Comparison of ENCODE assay signal across 8 cellular contexts in the genomic region with DNA sequence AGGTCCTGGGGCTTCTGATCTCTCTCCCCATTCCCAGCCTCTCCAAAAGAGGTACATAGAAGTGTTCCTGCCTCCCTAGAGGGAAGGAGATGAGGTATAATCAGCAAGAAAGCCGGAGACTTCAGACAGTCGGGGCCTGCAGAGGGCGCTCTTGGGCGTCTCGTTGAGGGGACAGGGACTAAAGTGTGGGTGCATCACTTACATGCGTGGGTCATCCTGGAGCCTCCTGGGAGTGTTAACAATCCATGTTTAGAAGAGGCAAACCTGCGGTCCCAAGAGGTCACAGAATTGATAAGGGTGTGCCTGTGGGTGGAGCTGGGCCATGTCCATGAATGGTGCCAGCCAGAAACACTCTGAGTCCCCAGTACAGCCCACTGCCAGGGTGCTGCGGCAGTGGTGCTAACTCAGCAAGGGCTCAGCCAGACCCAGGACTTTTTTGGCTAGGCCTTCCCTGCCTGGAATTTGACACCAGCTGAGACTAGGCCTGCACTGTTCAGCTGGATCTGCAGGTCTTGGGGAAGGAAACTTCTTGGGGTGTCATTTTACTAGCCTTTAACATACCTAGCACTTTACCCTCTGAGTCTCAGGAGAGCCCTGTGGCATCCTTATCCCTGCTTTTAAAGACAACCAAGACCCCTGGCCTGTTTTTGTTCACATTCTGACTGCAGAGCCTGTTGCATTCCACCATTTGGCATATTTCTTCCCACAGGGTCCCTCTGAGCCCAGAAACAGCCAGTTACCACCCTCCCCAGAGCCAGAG. TPM values are rescaled to one million over a fixed set of nuclear protein-coding genes. Genes with fewer than 3 reads are reported as not detected.
DNase-seq lines count a peak whose midpoint lies in the region; ATAC-seq and TF ChIP-seq lines count a peak whose summit lies in the region.

No MANE protein-coding gene starts in this region.

- peak overlapping the region; percentile 65 for H3K27ac Mint-ChIP-seq in activated T-helper 2 cell treated with anti-CD3 and anti-CD28 coated beads, Interferon-gamma antibody, Interleukin-2, Interleukin-4, amounts not matched to agents 10 μg/mL and 5 μg/mL and 100 μg/mL, durations not matched to agents 14 hours and 24 hours and 36 hours

- no peak overlapping the region for H3K4me3 Mint-ChIP-seq in activated T-helper 2 cell treated with anti-CD3 and anti-CD28 coated beads, Interferon-gamma antibody, Interleukin-2, Interleukin-4, amounts not matched to agents 10 μg/mL and 5 μg/mL and 100 μg/mL, durations not matched to agents 14 hours and 24 hours and 36 hours (ENCODE audit: low read depth)

- H3K4me1 ChIP-seq in DOHH2 (ENCODE audit: control insufficient read depth, low read length) (peaks cover 47% of the 10 kb centered on the region), heart left ventricle (peaks cover 0 to 76% (median 32%) of the 10 kb centered on the region in 12 donors)

- H3K9me2 ChIP-seq in DOHH2 (replicated peaks; ENCODE audit: control insufficient read depth, low read length), result no peaks in the 10 kb centered on the region

- H3K4me3 ChIP-seq in DOHH2 (ENCODE audit: low read length), result no peak overlapping the region
- no peak overlapping the region for H3K4me3 ChIP-seq in heart left ventricle

- H3K36me3 ChIP-seq in DOHH2 (ENCODE audit: control insufficient read depth, low read length) (peaks cover 80% of the 10 kb centered on the region), heart left ventricle (peaks cover 0 to 48% (median 8%) of the 10 kb centered on the region in 9 donors)

- H3K9me3 Mint-ChIP-seq in activated T-helper 2 cell treated with anti-CD3 and anti-CD28 coated beads, Interferon-gamma antibody, Interleukin-2, Interleukin-4, amounts not matched to agents 10 μg/mL and 5 μg/mL and 100 μg/mL, durations not matched to agents 14 hours and 24 hours and 36 hours, result no peaks in the 10 kb centered on the region

- peaks cover 46% of the 10 kb centered on the region for H3F3A ChIP-seq in DOHH2 (ENCODE audit: control insufficient read depth, insufficient read depth)

- no peaks in the 10 kb centered on the region for H3K27me3 Mint-ChIP-seq in activated T-helper 2 cell treated with anti-CD3 and anti-CD28 coated beads, Interferon-gamma antibody, Interleukin-2, Interleukin-4, amounts not matched to agents 10 μg/mL and 5 μg/mL and 100 μg/mL, durations not matched to agents 14 hours and 24 hours and 36 hours (ENCODE audit: low read depth)

- peaks cover 95% of the 10 kb centered on the region for H3K79me2 ChIP-seq in DOHH2 (ENCODE audit: control insufficient read depth, low read length)

- H3K36me3 Mint-ChIP-seq in activated T-helper 2 cell treated with anti-CD3 and anti-CD28 coated beads, Interferon-gamma antibody, Interleukin-2, Interleukin-4, amounts not matched to agents 10 μg/mL and 5 μg/mL and 100 μg/mL, durations not matched to agents 14 hours and 24 hours and 36 hours (ENCODE audit: low read depth), result peaks cover 58% of the 10 kb centered on the region

- H3K9me3 ChIP-seq in DOHH2 (ENCODE audit: control insufficient read depth, insufficient read depth, low read length), result no peaks in the 10 kb centered on the region
- H3K9me3 ChIP-seq in heart left ventricle, result no peaks in the 10 kb centered on the region

- H3K27me3 ChIP-seq in DOHH2 (ENCODE audit: control insufficient read depth, low read length) (no peaks in the 10 kb centered on the region), heart left ventricle (no peaks in the 10 kb centered on the region)

- 41 to 57% (median 52%) methylated on average over 7 to 8 of the region's 8 CpGs for WGBS in heart left ventricle, 4 donors

- H3K27ac ChIP-seq in DOHH2 (ENCODE audit: low read depth, low read length) (peak overlapping the region; percentile 29), heart left ventricle (peak overlapping the region in 6 of 12 donors; percentile 1 to 37 (median 22))

- TF ChIP-seq CTCF in DOHH2 (IDR thresholded peaks at IDR 0.05; ENCODE audit: low read depth, low read length, poor library complexity, severe bottlenecking), result peak; percentile 93
- TF ChIP-seq CTCF in heart left ventricle (IDR thresholded peaks at IDR 0.05), result peak in 8 of 12 donors; percentile 9 to 50 (median 26)

- ATAC-seq in heart left ventricle, result peak; percentile 56 to 79 (median 59)
- ATAC-seq in HG02763 (IDR thresholded peaks at IDR 0.05; ENCODE audit: unreplicated experiment), result no peak
- no peak for ATAC-seq in HG02571 (IDR thresholded peaks at IDR 0.05; ENCODE audit: unreplicated experiment)

- H4K20me1 ChIP-seq in DOHH2 (ENCODE audit: control insufficient read depth, insufficient read depth, low read depth, low read length), result peaks cover 9% of the 10 kb centered on the region; the same call in 1 of the 2 replicates

- H3K4me1 Mint-ChIP-seq in activated T-helper 2 cell treated with anti-CD3 and anti-CD28 coated beads, Interferon-gamma antibody, Interleukin-2, Interleukin-4, amounts not matched to agents 10 μg/mL and 5 μg/mL and 100 μg/mL, durations not matched to agents 14 hours and 24 hours and 36 hours (ENCODE audit: low read depth), result peaks cover 25% of the 10 kb centered on the region

- DNase-seq in MV-4-11 (lab: John Stamatoyannopoulos, UW), result peak; percentile 19
- no peak for DNase-seq in activated T-helper 2 cell treated with anti-CD3 and anti-CD28 coated beads, Interferon-gamma antibody, Interleukin-2, Interleukin-4, amounts not matched to agents 10 μg/mL and 5 μg/mL and 100 μg/mL, durations not matched to agents 14 hours and 24 hours and 36 hours (ENCODE audit: low spot score)
- peak in 2 of 5 donors; percentile 50 to 68 for DNase-seq in heart left ventricle
- DNase-seq in stimulated activated CD8-positive, alpha-beta memory T cell treated with anti-CD3 and anti-CD28 coated beads, Interleukin-4, amount 100 ng/mL, for 48 hours, result peak; percentile 82
- DNase-seq in SK-N-DZ (ENCODE audit: low spot score), result no peak

- TF ChIP-seq POLR2A in heart left ventricle (IDR thresholded peaks at IDR 0.05), result no peak

- intact Hi-C loops in activated T-helper 2 cell treated with anti-CD3 and anti-CD28 coated beads, Interferon-gamma antibody, Interleukin-2, Interleukin-4, amounts not matched to agents 10 μg/mL and 5 μg/mL and 100 μg/mL, durations not matched to agents 14 hours and 24 hours and 36 hours (cut with micrococcal nuclease), result no loop called here
- intact Hi-C loops in heart left ventricle (cut with DNase I), result loop anchor here in 2 of 10 donors (5.0 kb wide), 1 partner anchor 52 kb away; no protein-coding TSS in a partner anchor

- H3K4me2 ChIP-seq in DOHH2 (ENCODE audit: low read length), result no peak overlapping the region; the same call in 1 of the 2 replicates

RNA-seq across cellular contexts. Expression of gene YDJC, which starts 5.5 kb away (rescaled TPM):
- 44.3 and 49.6 TPM in 2 replicates for total RNA-seq in activated T-helper 2 cell treated with anti-CD3 and anti-CD28 coated beads, Interferon-gamma antibody, Interleukin-2, Interleukin-4, amounts not matched to agents 10 μg/mL and 5 μg/mL and 100 μg/mL, durations not matched to agents 14 hours and 24 hours and 36 hours
- 10 to 100 TPM in 2 of 9 donors, 1 to 10 TPM in 7; 3.0 to 19.8 (median 5.4) TPM for total RNA-seq in heart left ventricle
- polyA plus RNA-seq in heart left ventricle, result 10 to 100 TPM in 1 of 2 donors, 1 to 10 TPM in 1; 8.1 to 17.5 TPM
- polyA plus RNA-seq in SK-N-DZ (2014; cell fraction: cytosol; rRNA removed), result 99.0 and 107 TPM in 2 replicates
- polyA plus RNA-seq in SK-N-DZ (2014; cell fraction: nucleus; rRNA removed), result 112 and 140 TPM in 2 replicates

RNA-seq across cellular contexts. Expression of gene CCDC116, which starts 8.3 kb away (rescaled TPM):
- 0.59 and 0.78 TPM in 2 replicates for total RNA-seq in activated T-helper 2 cell treated with anti-CD3 and anti-CD28 coated beads, Interferon-gamma antibody, Interleukin-2, Interleukin-4, amounts not matched to agents 10 μg/mL and 5 μg/mL and 100 μg/mL, durations not matched to agents 14 hours and 24 hours and 36 hours
- 1 to 10 TPM in 1 of 9 donors, under 1 TPM in 4, not detected in 4; 0.18 to 1.3 (median 0.26) TPM for total RNA-seq in heart left ventricle
- under 1 TPM; 0.19 to 0.27 TPM for polyA plus RNA-seq in heart left ventricle
- polyA plus RNA-seq in SK-N-DZ (2014; cell fraction: cytosol; rRNA removed), result 0.06 and 0.07 TPM in 2 replicates
- polyA plus RNA-seq in SK-N-DZ (2014; cell fraction: nucleus; rRNA removed), result 0.62 and 0.68 TPM in 2 replicates

RNA-seq across cellular contexts. Expression of gene SDF2L1, which starts 17.8 kb away (rescaled TPM):
- total RNA-seq in activated T-helper 2 cell treated with anti-CD3 and anti-CD28 coated beads, Interferon-gamma antibody, Interleukin-2, Interleukin-4, amounts not matched to agents 10 μg/mL and 5 μg/mL and 100 μg/mL, durations not matched to agents 14 hours and 24 hours and 36 hours, result 95.6 and 97.9 TPM in 2 replicates
- total RNA-seq in heart left ventricle, result 10 to 100 TPM; 14.1 to 54.1 (median 24.5) TPM
- polyA plus RNA-seq in heart left ventricle, result 100 to 1,000 TPM in 1 of 2 donors, 10 to 100 TPM in 1; 22.7 to 226 TPM
- 29.1 and 31.6 TPM in 2 replicates for polyA plus RNA-seq in SK-N-DZ (2014; cell fraction: cytosol; rRNA removed)
- polyA plus RNA-seq in SK-N-DZ (2014; cell fraction: nucleus; rRNA removed), result 17.7 and 30.0 TPM in 2 replicates

RNA-seq across cellular contexts. Expression of gene PPIL2, which starts 41.5 kb away (rescaled TPM):
- 53.9 and 55.4 TPM in 2 replicates for total RNA-seq in activated T-helper 2 cell treated with anti-CD3 and anti-CD28 coated beads, Interferon-gamma antibody, Interleukin-2, Interleukin-4, amounts not matched to agents 10 μg/mL and 5 μg/mL and 100 μg/mL, durations not matched to agents 14 hours and 24 hours and 36 hours
- 10 to 100 TPM; 13.5 to 31.0 (median 23.8) TPM for total RNA-seq in heart left ventricle
- polyA plus RNA-seq in heart left ventricle, result 10 to 100 TPM; 23.2 to 25.8 TPM
- polyA plus RNA-seq in SK-N-DZ (2014; cell fraction: cytosol; rRNA removed), result 23.0 and 29.5 TPM in 2 replicates
- polyA plus RNA-seq in SK-N-DZ (2014; cell fraction: nucleus; rRNA removed), result 89.9 and 117 TPM in 2 replicates

RNA-seq across cellular contexts. Expression of gene UBE2L3, which starts 56.8 kb away (rescaled TPM):
- total RNA-seq in activated T-helper 2 cell treated with anti-CD3 and anti-CD28 coated beads, Interferon-gamma antibody, Interleukin-2, Interleukin-4, amounts not matched to agents 10 μg/mL and 5 μg/mL and 100 μg/mL, durations not matched to agents 14 hours and 24 hours and 36 hours, result 63.5 and 65.5 TPM in 2 replicates
- 10 to 100 TPM; 42.9 to 73.1 (median 50.3) TPM for total RNA-seq in heart left ventricle
- polyA plus RNA-seq in heart left ventricle, result 10 to 100 TPM; 63.8 to 64.8 TPM
- polyA plus RNA-seq in SK-N-DZ (2014; cell fraction: cytosol; rRNA removed), result 59.0 and 65.7 TPM in 2 replicates
- polyA plus RNA-seq in SK-N-DZ (2014; cell fraction: nucleus; rRNA removed), result 22.9 and 24.5 TPM in 2 replicates

Comparison
In these comparisons a context has a peak if more than half of its experiments do, and no peak if none do; other contexts are left out.
1. DNase-seq: peak in MV-4-11 (single experiment) and stimulated activated CD8-positive, alpha-beta memory T cell treated with anti-CD3 and anti-CD28 coated beads, Interleukin-4, amount 100 ng/mL, for 48 hours (single experiment); none in activated T-helper 2 cell treated with anti-CD3 and anti-CD28 coated beads, Interferon-gamma antibody, Interleukin-2, Interleukin-4, amounts not matched to agents 10 μg/mL and 5 μg/mL and 100 μg/mL, durations not matched to agents 14 hours and 24 hours and 36 hours (single experiment) and SK-N-DZ (single experiment).
2. ATAC-seq: peak in heart left ventricle (4 of 4); none in HG02763 (single experiment) and HG02571 (single experiment).